Comparison of ENCODE assay signal across 19 cellular contexts in genomic region chr12:117882181-117882580, GRCh38.
DNase-seq lines count a peak whose midpoint lies in the region; ATAC-seq, FAIRE-seq and TF ChIP-seq lines count a peak whose summit lies in the region.
"Had no signal": no experiment of that assay in that cellular context is flagged by ENCODE, and none has a peak within 500 bp of the region (broad histone marks: within the 10 kb centered on the region; RNA-seq: fewer than 3 reads in every experiment).

No MANE protein-coding gene starts in this region.

- intact Hi-C loops in PC-3 (cut with micrococcal nuclease) (no loop called here), K562 (cut with micrococcal nuclease) (no loop called here)

- no peaks in the 10 kb centered on the region for H3F3A ChIP-seq in PC-3 (ENCODE audit: low read length, unreplicated experiment)

- H3K27me3 ChIP-seq in PC-3 (ENCODE audit: low read length): no peaks in the 10 kb centered on the region
- peaks cover 12 to 19% of the 10 kb centered on the region in 2 experiments; a peak in 4 of 5 replicates for H3K27me3 ChIP-seq in K562 (ENCODE audit: control insufficient read depth in 2 of 2, insufficient read depth in 2 of 2, low read length in 2 of 2)
- peaks cover 5% of the 10 kb centered on the region for H3K27me3 ChIP-seq in foreskin keratinocyte
- peaks cover 52% of the 10 kb centered on the region for H3K27me3 ChIP-seq in gastroesophageal sphincter

- CTCF ChIA-PET in PC-3 (lab: Charles Lee) (no interaction called here), K562 (lab: Yijun Ruan, JAX; ENCODE audit: low intra/inter-chr PET ratio) (no interaction called here)

- H3K36me3 ChIP-seq in PC-3 (ENCODE audit: low read depth, low read length) (no peaks in the 10 kb centered on the region), K562 (ENCODE audit: control insufficient read depth, insufficient read depth, low read length) (no peaks in the 10 kb centered on the region), gastroesophageal sphincter (no peaks in the 10 kb centered on the region)

- ATAC-seq in PC-3: peak; percentile 20
- ATAC-seq in K562: no peak
- peak; percentile 79 for ATAC-seq in foreskin keratinocyte
- ATAC-seq in gastroesophageal sphincter: no peak
- ATAC-seq: GM12878, HepG2 had no signal

- no peaks in the 10 kb centered on the region for H3K9me2 ChIP-seq in PC-3 (replicated peaks; ENCODE audit: low read length)

- POLR2A ChIA-PET in PC-3 (lab: Charles Lee; ENCODE audit: unreplicated experiment): no interaction called here
- POLR2A ChIA-PET in K562 (lab: Yijun Ruan, JAX): no interaction called here

- FAIRE-seq in GM12891 (lab: Jason Lieb, UNC) (peak; percentile 51), K562 (lab: Jason Lieb, UNC) (no peak)
- FAIRE-seq: A549, GM12878, GM19239, HepG2 had no signal

- 0% methylated on average over 1 of the region's 1 CpG for WGBS in K562 (ENCODE audit: insufficient coverage, low coverage, missing lambda C conversion rate)
- 83 to 100% methylated on average over 1 of the region's 1 CpG for WGBS in gastroesophageal sphincter (ENCODE audit: low coverage in 1 of 2), 2 donors

- H3K4me2 ChIP-seq in PC-3 (ENCODE audit: low read length) (no peak overlapping the region), K562 (ENCODE audit: insufficient read depth, low read length) (no peak overlapping the region)
- H3K4me2 ChIP-seq: A549 had no signal

- H3K4me3 ChIP-seq in PC-3 (ENCODE audit: low read length) (no peak overlapping the region), K562 (no peak overlapping the region), gastroesophageal sphincter (no peak overlapping the region)
- H3K4me3 ChIP-seq: A549, GM12878, GM23248 had no signal

- H3K27ac ChIP-seq in PC-3 (ENCODE audit: low read length) (no peak overlapping the region), K562 (ENCODE audit: extremely low read depth, low read depth, low read length) (no peak overlapping the region), foreskin keratinocyte (no peak overlapping the region), gastroesophageal sphincter (no peak overlapping the region)
- H3K27ac ChIP-seq: 22Rv1, A549, C4-2B, GM23248 had no signal

- TF ChIP-seq EP300 in K562 (IDR thresholded peaks at IDR 0.05; ENCODE audit: low read length): no peak
- no peak for TF ChIP-seq EP300 in gastroesophageal sphincter (IDR thresholded peaks at IDR 0.05)

- TF ChIP-seq CTCF in PC-3 (conservative IDR thresholded peaks at IDR 0.05; ENCODE audit: low read depth, low read length) (no peak; the same call in 1 of the 2 replicates), K562 (IDR thresholded peaks at IDR 0.05 in 2 of 3, conservative IDR thresholded peaks at IDR 0.05 in 1 of 3; ENCODE audit: insufficient read depth in 2 of 3, low read depth in 1 of 3, low read length in 3 of 3) (no peak), foreskin keratinocyte (conservative IDR thresholded peaks at IDR 0.05) (peak; percentile 9), gastroesophageal sphincter (IDR thresholded peaks at IDR 0.05) (no peak)

- in situ Hi-C loops in K562 (cut with MboI): no loop called here

- H3K4me1 ChIP-seq in PC-3 (ENCODE audit: insufficient read depth, low read length): peaks cover 6% of the 10 kb centered on the region; the same call in 1 of the 2 replicates
- no peaks in the 10 kb centered on the region for H3K4me1 ChIP-seq in K562 (replicated peaks in 1 of 2; ENCODE audit: control insufficient read depth in 2 of 2, insufficient read depth in 2 of 2, low read length in 2 of 2)
- H3K4me1 ChIP-seq in foreskin keratinocyte: no peaks in the 10 kb centered on the region
- H3K4me1 ChIP-seq in gastroesophageal sphincter: no peaks in the 10 kb centered on the region
- H3K4me1 ChIP-seq: A549 had no signal

- H3K9ac ChIP-seq in PC-3 (ENCODE audit: low read length) (no peak overlapping the region), K562 (ENCODE audit: insufficient read depth in 1 of 2, low read depth in 2 of 2, low read length in 2 of 2) (no peak overlapping the region)
- H3K9ac ChIP-seq: GM23248 had no signal

- H3K9me3 ChIP-seq in PC-3 (ENCODE audit: low read length) (no peaks in the 10 kb centered on the region), K562 (replicated peaks; ENCODE audit: control insufficient read depth, insufficient read depth, low read depth, low read length) (no peaks in the 10 kb centered on the region), gastroesophageal sphincter (no peaks in the 10 kb centered on the region)
- H3K9me3 ChIP-seq: A549 had no signal

- peaks cover 4% of the 10 kb centered on the region for H3K9me1 ChIP-seq in K562 (ENCODE audit: control insufficient read depth, insufficient read depth, low read length)

- DNase-seq in GM12891 (ENCODE audit: insufficient read length, low spot score): no peak
- DNase-seq in PC-3: peak; percentile 42
- DNase-seq in K562 (ENCODE audit: extremely low read depth in 1 of 4, low spot score in 3 of 4): no peak
- peak in 1 of 2 donors; percentile 67 for DNase-seq in foreskin keratinocyte
- DNase-seq in COLO668 (lab: John Stamatoyannopoulos, UW; ENCODE audit: unreplicated experiment): no peak
- no peak for DNase-seq in activated CD4-positive, alpha-beta T cell treated with anti-CD3 and anti-CD28 coated beads, Interleukin-2, amount 50 U/mL, for 48 hours
- no peak for DNase-seq in CD1c-positive myeloid dendritic cell (ENCODE audit: extremely low spot score)
- DNase-seq: Calu3; CD4-positive, alpha-beta memory T cell; DMS79 treated with DMSO at 0.1 percent for 48 hours; GM23248; H7 had no signal

- BruUV-seq in PC-3 (replicated peaks; lab: Mats Ljungman, UMichigan) (no TSS peak), K562 (replicated peaks; lab: Mats Ljungman, UMichigan) (no TSS peak)

- TF ChIP-seq POLR2A in GM12891 (IDR thresholded peaks at IDR 0.05; ENCODE audit: low read depth, low read length) (no peak), K562 (conservative IDR thresholded peaks at IDR 0.05) (no peak), gastroesophageal sphincter (IDR thresholded peaks at IDR 0.05) (no peak)

- no peak for TF ChIP-seq RAD21 in K562 (CRISPR knock-in tag; conservative IDR thresholded peaks at IDR 0.05 in 1 of 2, IDR thresholded peaks at IDR 0.05 in 1 of 2)

- no peak overlapping the region for H2AFZ ChIP-seq in PC-3 (ENCODE audit: low read length)
- H2AFZ ChIP-seq in K562 (ENCODE audit: low read depth, low read length): no peak overlapping the region
- H2AFZ ChIP-seq: GM23248 had no signal

- H4K20me1 ChIP-seq in PC-3 (ENCODE audit: low read length) (no peaks in the 10 kb centered on the region), K562 (replicated peaks; ENCODE audit: control insufficient read depth, insufficient read depth, low read length) (no peaks in the 10 kb centered on the region)

- H3K79me2 ChIP-seq in PC-3 (ENCODE audit: low read length): no peaks in the 10 kb centered on the region
- no peaks in the 10 kb centered on the region for H3K79me2 ChIP-seq in K562 (ENCODE audit: control insufficient read depth, insufficient read depth, low read length)

TF ChIP-seq in GM12891, 5 proteins besides CTCF, POLR2A, EP300 and RAD21:
- no peak for TF ChIP-seq SPI1 (IDR thresholded peaks at IDR 0.05; ENCODE audit: low read depth, low read length)
- TF ChIP-seq PAX5 (IDR thresholded peaks at IDR 0.05; ENCODE audit: insufficient read depth, low read length, severe bottlenecking): no peak
- no peak for TF ChIP-seq POLR2AphosphoS5 (IDR thresholded peaks at IDR 0.05; ENCODE audit: low read depth, low read length)

TF ChIP-seq in K562, 482 proteins besides CTCF, POLR2A, EP300 and RAD21:
- TF ChIP-seq STAT5A (IDR thresholded peaks at IDR 0.05; ENCODE audit: borderline replicate concordance, low read length) (no peak), GABPB2 (CRISPR knock-in tag; conservative IDR thresholded peaks at IDR 0.05) (no peak), NBN (IDR thresholded peaks at IDR 0.05; ENCODE audit: low read depth) (no peak), ESRRB (CRISPR knock-in tag; IDR thresholded peaks at IDR 0.05; ENCODE audit: borderline replicate concordance) (no peak), ZFP36 (IDR thresholded peaks at IDR 0.05; ENCODE audit: low read depth, low read length, partially characterized antibody) (peak; percentile 71), DPF2 (IDR thresholded peaks at IDR 0.05) (no peak)
- TF ChIP-seq, protein P1, sequence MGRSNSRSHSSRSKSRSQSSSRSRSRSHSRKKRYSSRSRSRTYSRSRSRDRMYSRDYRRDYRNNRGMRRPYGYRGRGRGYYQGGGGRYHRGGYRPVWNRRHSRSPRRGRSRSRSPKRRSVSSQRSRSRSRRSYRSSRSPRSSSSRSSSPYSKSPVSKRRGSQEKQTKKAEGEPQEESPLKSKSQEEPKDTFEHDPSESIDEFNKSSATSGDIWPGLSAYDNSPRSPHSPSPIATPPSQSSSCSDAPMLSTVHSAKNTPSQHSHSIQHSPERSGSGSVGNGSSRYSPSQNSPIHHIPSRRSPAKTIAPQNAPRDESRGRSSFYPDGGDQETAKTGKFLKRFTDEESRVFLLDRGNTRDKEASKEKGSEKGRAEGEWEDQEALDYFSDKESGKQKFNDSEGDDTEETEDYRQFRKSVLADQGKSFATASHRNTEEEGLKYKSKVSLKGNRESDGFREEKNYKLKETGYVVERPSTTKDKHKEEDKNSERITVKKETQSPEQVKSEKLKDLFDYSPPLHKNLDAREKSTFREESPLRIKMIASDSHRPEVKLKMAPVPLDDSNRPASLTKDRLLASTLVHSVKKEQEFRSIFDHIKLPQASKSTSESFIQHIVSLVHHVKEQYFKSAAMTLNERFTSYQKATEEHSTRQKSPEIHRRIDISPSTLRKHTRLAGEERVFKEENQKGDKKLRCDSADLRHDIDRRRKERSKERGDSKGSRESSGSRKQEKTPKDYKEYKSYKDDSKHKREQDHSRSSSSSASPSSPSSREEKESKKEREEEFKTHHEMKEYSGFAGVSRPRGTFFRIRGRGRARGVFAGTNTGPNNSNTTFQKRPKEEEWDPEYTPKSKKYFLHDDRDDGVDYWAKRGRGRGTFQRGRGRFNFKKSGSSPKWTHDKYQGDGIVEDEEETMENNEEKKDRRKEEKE (IDR thresholded peaks at IDR 0.05; ENCODE audit: borderline replicate concordance in 1 of 2, control insufficient read depth in 1 of 2, low read depth in 2 of 2, low read length in 1 of 2): no peak
TF ChIP-seq in K562: peak in this region for 1.

Comparison
In these comparisons a context has a peak if more than half of its experiments do, and no peak if none do; other contexts are left out.
1. ATAC-seq: peak in PC-3 (single experiment) and foreskin keratinocyte (single experiment); none in K562 (single experiment) and gastroesophageal sphincter (single experiment).